ENCODE assay signal across 8 cellular contexts in genomic region chr17:40818733-40819527, GRCh38. TPM values are rescaled to one million over a fixed set of nuclear protein-coding genes. Genes with fewer than 3 reads are reported as not detected.
DNase-seq lines count a peak whose midpoint lies in the region; ATAC-seq and TF ChIP-seq lines count a peak whose summit lies in the region.

No MANE protein-coding gene starts in this region.

- peak overlapping the region; percentile 84 for H3K27ac ChIP-seq in foreskin keratinocyte

- peaks cover 16% of the 10 kb centered on the region for H3K36me3 ChIP-seq in neuron (ENCODE audit: insufficient read depth, low read length)

- ATAC-seq in GM21825 (IDR thresholded peaks at IDR 0.05; ENCODE audit: unreplicated experiment), result peak; percentile 72
- peak; percentile 64 for ATAC-seq in foreskin keratinocyte

- H2AFZ ChIP-seq in neuron (ENCODE audit: low read depth, low read length), result peak overlapping the region; percentile 98

- peak overlapping the region; percentile 89 for H3K4me3 ChIP-seq in LNCaP clone FGC (ENCODE audit: low read depth, low read length)
- peak overlapping the region; percentile 99 for H3K4me3 ChIP-seq in neuron (ENCODE audit: low read length)

- no peaks in the 10 kb centered on the region for H3K9me3 ChIP-seq in neuron (ENCODE audit: low read length)

- TF ChIP-seq CTCF in LNCaP clone FGC (IDR thresholded peaks at IDR 0.05; ENCODE audit: control insufficient read depth, extremely low read depth, insufficient read depth) (no peak), foreskin keratinocyte (conservative IDR thresholded peaks at IDR 0.05) (no peak)

- DNase-seq in DMS153 (lab: John Stamatoyannopoulos, UW) (peak; percentile 74), LNCaP clone FGC (ENCODE audit: low read depth) (no peak), SHP77 (lab: John Stamatoyannopoulos, UW) (peak; percentile 52 to 71), activated gamma-delta T cell treated with Interleukin-2 at 50 U/mL for 16 hours (peak; percentile 81), foreskin keratinocyte (peak in 1 of 2 donors; percentile 56), stromal cell of bone marrow (ENCODE audit: low read depth) (peak; percentile 72)

- H3K27me3 ChIP-seq in foreskin keratinocyte (no peaks in the 10 kb centered on the region), neuron (ENCODE audit: insufficient read depth, low read length) (no peaks in the 10 kb centered on the region)

- H3K4me1 ChIP-seq in foreskin keratinocyte (peaks cover 13% of the 10 kb centered on the region), neuron (ENCODE audit: insufficient read depth, low read length) (peaks cover 9% of the 10 kb centered on the region)

RNA-seq across cellular contexts. Expression of gene KRT10, which starts 3.5 kb away (rescaled TPM):
- 33.0 and 35.9 TPM in 2 replicates for total RNA-seq in foreskin keratinocyte
- polyA plus RNA-seq in foreskin keratinocyte, result 71.3 and 72.4 TPM in 2 replicates

RNA-seq across cellular contexts. Expression of gene KRT28, which starts 19.2 kb away (rescaled TPM):
- not detected in 2 replicates for total RNA-seq in foreskin keratinocyte
- polyA plus RNA-seq in foreskin keratinocyte, result not detected in 2 replicates

RNA-seq across cellular contexts. Expression of gene KRT27, which starts 36.6 kb away (rescaled TPM):
- total RNA-seq in foreskin keratinocyte, result not detected in 2 replicates
- polyA plus RNA-seq in foreskin keratinocyte, result not detected in 2 replicates

RNA-seq across cellular contexts. Expression of gene KRT26, which starts 46.9 kb away (rescaled TPM):
- total RNA-seq in foreskin keratinocyte, result not detected in 2 replicates
- not detected in 2 replicates for polyA plus RNA-seq in foreskin keratinocyte

RNA-seq across cellular contexts. Expression of gene KRT12, which starts 48.1 kb away (rescaled TPM):
- total RNA-seq in foreskin keratinocyte, result not detected in 2 replicates
- polyA plus RNA-seq in foreskin keratinocyte, result not detected in 2 replicates
